ENCODE assay signal across 1 cellular context in the genomic region with DNA sequence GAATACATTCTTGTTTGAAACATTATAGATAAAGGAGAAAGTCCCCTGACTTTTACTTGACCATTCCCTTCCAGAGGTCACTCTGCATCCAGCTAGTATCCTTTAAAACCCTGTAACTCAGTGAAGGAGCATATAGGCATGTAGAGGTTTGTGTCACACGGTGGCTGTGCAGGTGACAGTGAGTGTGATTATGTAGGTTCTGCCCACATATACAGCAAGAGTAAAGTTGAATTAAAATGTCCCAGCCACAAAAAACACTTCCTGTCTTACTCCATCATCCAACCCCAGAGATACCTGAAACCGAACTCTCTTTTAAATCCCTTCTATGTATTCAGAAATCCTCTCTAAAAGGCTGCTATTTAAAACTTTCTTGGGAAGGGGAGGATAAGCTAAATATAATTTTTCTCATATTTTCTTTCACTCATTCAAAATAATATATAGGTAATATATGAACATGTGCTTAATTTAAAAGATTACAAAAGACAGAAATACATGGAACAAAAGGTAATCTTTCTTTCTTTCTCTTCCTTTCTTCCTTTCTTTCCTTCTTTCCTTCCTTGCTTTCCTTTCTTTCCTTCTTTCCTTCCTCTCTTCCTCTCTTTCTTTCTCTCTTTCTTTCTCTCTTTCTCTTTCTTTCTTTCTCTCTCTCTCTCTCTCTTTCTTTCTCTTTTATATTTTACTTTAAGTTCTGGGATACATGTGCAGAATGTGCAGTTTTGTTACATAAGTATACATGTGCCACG.
TF ChIP-seq lines count a peak whose summit lies in the region.

No MANE protein-coding gene starts in this region.

TF ChIP-seq in HepG2, 621 proteins besides CTCF, POLR2A, EP300 and RAD21:
- TF ChIP-seq NFE2L2 (IDR thresholded peaks at IDR 0.05; ENCODE audit: low read length) (no peak), SRSF9 (IDR thresholded peaks at IDR 0.05; ENCODE audit: borderline replicate concordance, insufficient read depth, low read depth, low read length, poor library complexity, severe bottlenecking) (peak; percentile 83)
- TF ChIP-seq, protein P1, sequence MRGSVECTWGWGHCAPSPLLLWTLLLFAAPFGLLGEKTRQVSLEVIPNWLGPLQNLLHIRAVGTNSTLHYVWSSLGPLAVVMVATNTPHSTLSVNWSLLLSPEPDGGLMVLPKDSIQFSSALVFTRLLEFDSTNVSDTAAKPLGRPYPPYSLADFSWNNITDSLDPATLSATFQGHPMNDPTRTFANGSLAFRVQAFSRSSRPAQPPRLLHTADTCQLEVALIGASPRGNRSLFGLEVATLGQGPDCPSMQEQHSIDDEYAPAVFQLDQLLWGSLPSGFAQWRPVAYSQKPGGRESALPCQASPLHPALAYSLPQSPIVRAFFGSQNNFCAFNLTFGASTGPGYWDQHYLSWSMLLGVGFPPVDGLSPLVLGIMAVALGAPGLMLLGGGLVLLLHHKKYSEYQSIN (CRISPR knock-in tag; IDR thresholded peaks at IDR 0.05; ENCODE audit: borderline replicate concordance) = no peak
- TF ChIP-seq, protein P2, sequence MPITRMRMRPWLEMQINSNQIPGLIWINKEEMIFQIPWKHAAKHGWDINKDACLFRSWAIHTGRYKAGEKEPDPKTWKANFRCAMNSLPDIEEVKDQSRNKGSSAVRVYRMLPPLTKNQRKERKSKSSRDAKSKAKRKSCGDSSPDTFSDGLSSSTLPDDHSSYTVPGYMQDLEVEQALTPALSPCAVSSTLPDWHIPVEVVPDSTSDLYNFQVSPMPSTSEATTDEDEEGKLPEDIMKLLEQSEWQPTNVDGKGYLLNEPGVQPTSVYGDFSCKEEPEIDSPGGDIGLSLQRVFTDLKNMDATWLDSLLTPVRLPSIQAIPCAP (CRISPR knock-in tag; IDR thresholded peaks at IDR 0.05; ENCODE audit: low read depth) = no peak
